In the genomic region with DNA sequence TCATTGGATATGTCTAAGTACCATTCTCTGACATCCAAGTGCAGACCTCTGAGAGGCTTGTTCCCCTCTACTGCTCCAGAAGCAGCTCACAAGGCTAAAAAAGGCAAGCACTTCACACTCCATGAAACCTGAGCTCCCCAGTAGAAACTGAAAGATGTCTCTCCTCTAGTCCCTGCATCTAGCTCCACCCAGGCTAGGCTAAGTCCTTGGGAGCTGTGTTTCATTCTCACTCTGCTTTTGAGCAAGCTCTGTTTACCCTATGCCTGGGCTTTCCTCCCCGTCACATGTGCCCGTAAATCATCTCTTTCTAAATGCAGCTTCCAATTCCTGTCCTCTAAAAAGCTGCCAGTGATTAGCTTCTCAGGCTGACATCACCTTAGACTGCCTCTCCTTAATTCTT, we compare ENCODE assay signal across 13 cellular contexts. TPM values are rescaled to one million over a fixed set of nuclear protein-coding genes. Genes with fewer than 3 reads are reported as not detected.
DNase-seq lines count a peak whose midpoint lies in the region; ATAC-seq and TF ChIP-seq lines count a peak whose summit lies in the region.
"Had no signal": no experiment of that assay in that cellular context is flagged by ENCODE, and none has a peak within 500 bp of the region (broad histone marks: within the 10 kb centered on the region; RNA-seq: fewer than 3 reads in every experiment).

No MANE protein-coding gene starts in this region.

- intact Hi-C loops in lower lobe of right lung (cut with DNase I): no loop called here

- no peaks in the 10 kb centered on the region for H4K20me1 ChIP-seq in SK-N-SH (ENCODE audit: insufficient read depth)
- no peaks in the 10 kb centered on the region for H4K20me1 ChIP-seq in Karpas-422 (ENCODE audit: insufficient read depth, low read depth, low read length)

- H3K36me3 Mint-ChIP-seq in endothelial cell (ENCODE audit: low read depth, unreplicated experiment): peaks cover 77% of the 10 kb centered on the region
- peaks cover 75% of the 10 kb centered on the region for H3K36me3 Mint-ChIP-seq in WTC11

- H3K4me3 ChIP-seq in SK-N-SH (ENCODE audit: low read depth in 2 of 2, low read length in 1 of 2) (no peak overlapping the region), Karpas-422 (ENCODE audit: low read length) (no peak overlapping the region), lower lobe of right lung (no peak overlapping the region)
- H3K4me3 ChIP-seq: breast epithelium had no signal

- ATAC-seq in SK-N-SH treated with all-trans-retinoic acid at 6 μM for 48 hours: peak; percentile 57
- no peak for ATAC-seq in WTC11
- no peak for ATAC-seq in lower lobe of right lung

- H3K9me3 Mint-ChIP-seq in endothelial cell (ENCODE audit: unreplicated experiment): no peaks in the 10 kb centered on the region
- no peaks in the 10 kb centered on the region for H3K9me3 Mint-ChIP-seq in WTC11

- 94% methylated on average over 2 of the region's 2 CpGs for WGBS in SK-N-SH (ENCODE audit: low lambda C conversion rate)

- peak overlapping the region; percentile 57 for H3K27ac Mint-ChIP-seq in endothelial cell (ENCODE audit: unreplicated experiment)
- H3K27ac Mint-ChIP-seq in WTC11: no peak overlapping the region

- POLR2A ChIA-PET in SK-N-SH (lab: Yijun Ruan, JAX): no interaction called here
- POLR2A ChIA-PET in WTC11 (lab: Charles Lee): no interaction called here

- H3K9ac ChIP-seq in SK-N-SH (no peak overlapping the region), Karpas-422 (ENCODE audit: low read length) (no peak overlapping the region)
- H3K9ac ChIP-seq: parathyroid adenoma had no signal

- no peak overlapping the region for H2AFZ ChIP-seq in SK-N-SH (ENCODE audit: low read depth)
- H2AFZ ChIP-seq in Karpas-422 (ENCODE audit: low read length): no peak overlapping the region
- H2AFZ ChIP-seq: parathyroid adenoma had no signal

- H3K27me3 Mint-ChIP-seq in endothelial cell (ENCODE audit: unreplicated experiment) (peaks cover 12% of the 10 kb centered on the region), WTC11 (ENCODE audit: low read depth) (no peaks in the 10 kb centered on the region)

- H3K79me2 ChIP-seq in SK-N-SH (ENCODE audit: insufficient read depth) (no peaks in the 10 kb centered on the region), Karpas-422 (ENCODE audit: low read length) (no peaks in the 10 kb centered on the region)
- H3K79me2 ChIP-seq: parathyroid adenoma had no signal

- H3K4me1 Mint-ChIP-seq in endothelial cell (ENCODE audit: unreplicated experiment) (peaks cover 36% of the 10 kb centered on the region), WTC11 (no peaks in the 10 kb centered on the region)

- no peaks in the 10 kb centered on the region for H3F3A ChIP-seq in SK-N-SH (replicated peaks; ENCODE audit: insufficient read depth)

- no peak overlapping the region for H3K27ac ChIP-seq in SK-N-SH (ENCODE audit: low read depth in 2 of 2, low read length in 1 of 2)
- H3K27ac ChIP-seq in Karpas-422 (ENCODE audit: low read length): no peak overlapping the region
- no peak overlapping the region for H3K27ac ChIP-seq in lower lobe of right lung
- H3K27ac ChIP-seq: breast epithelium, parathyroid adenoma had no signal

- H3K4me2 ChIP-seq in SK-N-SH: no peak overlapping the region
- no peak overlapping the region for H3K4me2 ChIP-seq in Karpas-422 (ENCODE audit: low read depth, low read length, poor library complexity, severe bottlenecking)

- no peak for TF ChIP-seq EP300 in SK-N-SH (IDR thresholded peaks at IDR 0.05; ENCODE audit: borderline replicate concordance in 1 of 2, low read depth in 1 of 2, low read length in 1 of 2)

- H3K4me3 Mint-ChIP-seq in endothelial cell (ENCODE audit: unreplicated experiment): no peak overlapping the region
- H3K4me3 Mint-ChIP-seq in WTC11: no peak overlapping the region

- DNase-seq in SK-N-SH (no peak), NCI-H2107 (lab: John Stamatoyannopoulos, UW) (peak; percentile 47), endothelial cell (ENCODE audit: low spot score) (no peak), stromal cell of bone marrow (ENCODE audit: low read depth) (peak; percentile 19), WTC11 (ENCODE audit: low spot score) (no peak), Karpas-422 (no peak), lower lobe of right lung (no peak)
- DNase-seq: ACHN; activated CD4-positive, alpha-beta T cell treated with anti-CD3 and anti-CD28 coated beads, Interleukin-2, amount 50 U/mL, for 1 hour had no signal

- no peak for TF ChIP-seq CTCF in SK-N-SH (IDR thresholded peaks at IDR 0.05)
- no peak for TF ChIP-seq CTCF in endothelial cell (IDR thresholded peaks at IDR 0.05; ENCODE audit: unreplicated experiment)
- TF ChIP-seq CTCF in WTC11 (IDR thresholded peaks at IDR 0.05): no peak
- no peak for TF ChIP-seq CTCF in lower lobe of right lung (IDR thresholded peaks at IDR 0.05)

- H3K9me3 ChIP-seq in SK-N-SH: no peaks in the 10 kb centered on the region
- H3K9me3 ChIP-seq in Karpas-422 (ENCODE audit: low read length): no peaks in the 10 kb centered on the region
- no peaks in the 10 kb centered on the region for H3K9me3 ChIP-seq in lower lobe of right lung
- H3K9me3 ChIP-seq: breast epithelium had no signal

- CTCF ChIA-PET in SK-N-SH (lab: Yijun Ruan, JAX) (interaction anchor here (1.1 to 2.3 kb wide), 5 partner anchors 8 to 115 kb away, joined by 3 to 8 read pairs (median 5); no protein-coding TSS in a partner anchor), WTC11 (lab: Charles Lee) (interaction anchor here (1.1 to 3.2 kb wide), 3 partner anchors 11 to 115 kb away, joined by 3 to 16 read pairs (median 4); no protein-coding TSS in a partner anchor)

- H3K4me1 ChIP-seq in SK-N-SH (ENCODE audit: control insufficient read depth in 1 of 2, insufficient read depth in 2 of 2, low read depth in 1 of 2, low read length in 1 of 2) (peaks cover 0 to 7% of the 10 kb centered on the region in 2 experiments; a peak in 2 of 4 replicates), Karpas-422 (ENCODE audit: low read length) (peaks cover 11% of the 10 kb centered on the region), lower lobe of right lung (peaks cover 6% of the 10 kb centered on the region)
- H3K4me1 ChIP-seq: breast epithelium, parathyroid adenoma had no signal

- no peak for TF ChIP-seq RAD21 in SK-N-SH (IDR thresholded peaks at IDR 0.05; ENCODE audit: low read length)

- H3K36me3 ChIP-seq in SK-N-SH (replicated peaks in 1 of 2; ENCODE audit: control insufficient read depth in 1 of 2, insufficient read depth in 2 of 2, low read length in 1 of 2) (peaks cover 30 to 86% of the 10 kb centered on the region in 2 experiments), Karpas-422 (ENCODE audit: insufficient read depth, low read length) (no peaks in the 10 kb centered on the region), lower lobe of right lung (peaks cover 94% of the 10 kb centered on the region)

- H3K9me2 ChIP-seq in SK-N-SH (no peaks in the 10 kb centered on the region), Karpas-422 (replicated peaks; ENCODE audit: insufficient read depth, low read length) (no peaks in the 10 kb centered on the region)

- no peaks in the 10 kb centered on the region for H3K27me3 ChIP-seq in SK-N-SH (ENCODE audit: insufficient read depth)
- H3K27me3 ChIP-seq in Karpas-422 (ENCODE audit: low read length): no peaks in the 10 kb centered on the region
- H3K27me3 ChIP-seq in lower lobe of right lung (ENCODE audit: low read depth): no peaks in the 10 kb centered on the region
- H3K27me3 ChIP-seq: breast epithelium had no signal

TF ChIP-seq in SK-N-SH treated with all-trans-retinoic acid at 6 μM for 48 hours, 23 proteins besides CTCF, POLR2A, EP300 and RAD21 (continues in another document):
- no peak for TF ChIP-seq TOX (CRISPR knock-in tag; IDR thresholded peaks at IDR 0.05; ENCODE audit: borderline replicate concordance)
- TF ChIP-seq ZNF565 (CRISPR knock-in tag; conservative IDR thresholded peaks at IDR 0.05; ENCODE audit: low read depth): no peak
- TF ChIP-seq ISL1 (CRISPR knock-in tag; IDR thresholded peaks at IDR 0.05): no peak
- TF ChIP-seq ZFP30 (CRISPR knock-in tag; IDR thresholded peaks at IDR 0.05): no peak

TF ChIP-seq in SK-N-SH, 30 proteins besides CTCF, POLR2A, EP300 and RAD21:
- TF ChIP-seq POLR2AphosphoS5 (IDR thresholded peaks at IDR 0.05; ENCODE audit: low read depth, low read length): no peak
- TF ChIP-seq EZH2phosphoT487 (IDR thresholded peaks at IDR 0.05; ENCODE audit: borderline replicate concordance, low read depth): no peak
- no peak for TF ChIP-seq FOSL2 (IDR thresholded peaks at IDR 0.05; ENCODE audit: borderline replicate concordance, low read depth)
- no peak for TF ChIP-seq FOXM1 (IDR thresholded peaks at IDR 0.05; ENCODE audit: low read depth)
- TF ChIP-seq RXRA (IDR thresholded peaks at IDR 0.05; ENCODE audit: borderline replicate concordance, low read depth): no peak
- no peak for TF ChIP-seq TCF12 (IDR thresholded peaks at IDR 0.05)
- TF ChIP-seq MXI1 (IDR thresholded peaks at IDR 0.05; ENCODE audit: low read depth, low read length): no peak
- TF ChIP-seq TEAD4 (IDR thresholded peaks at IDR 0.05; ENCODE audit: borderline replicate concordance, insufficient read depth): no peak
- TF ChIP-seq GABPA (IDR thresholded peaks at IDR 0.05; ENCODE audit: low read depth): no peak
- no peak for TF ChIP-seq NFIC (IDR thresholded peaks at IDR 0.05; ENCODE audit: borderline replicate concordance)

TF ChIP-seq in WTC11, 78 proteins besides CTCF, POLR2A, EP300 and RAD21 (continues in another document):
- TF ChIP-seq, protein P1, sequence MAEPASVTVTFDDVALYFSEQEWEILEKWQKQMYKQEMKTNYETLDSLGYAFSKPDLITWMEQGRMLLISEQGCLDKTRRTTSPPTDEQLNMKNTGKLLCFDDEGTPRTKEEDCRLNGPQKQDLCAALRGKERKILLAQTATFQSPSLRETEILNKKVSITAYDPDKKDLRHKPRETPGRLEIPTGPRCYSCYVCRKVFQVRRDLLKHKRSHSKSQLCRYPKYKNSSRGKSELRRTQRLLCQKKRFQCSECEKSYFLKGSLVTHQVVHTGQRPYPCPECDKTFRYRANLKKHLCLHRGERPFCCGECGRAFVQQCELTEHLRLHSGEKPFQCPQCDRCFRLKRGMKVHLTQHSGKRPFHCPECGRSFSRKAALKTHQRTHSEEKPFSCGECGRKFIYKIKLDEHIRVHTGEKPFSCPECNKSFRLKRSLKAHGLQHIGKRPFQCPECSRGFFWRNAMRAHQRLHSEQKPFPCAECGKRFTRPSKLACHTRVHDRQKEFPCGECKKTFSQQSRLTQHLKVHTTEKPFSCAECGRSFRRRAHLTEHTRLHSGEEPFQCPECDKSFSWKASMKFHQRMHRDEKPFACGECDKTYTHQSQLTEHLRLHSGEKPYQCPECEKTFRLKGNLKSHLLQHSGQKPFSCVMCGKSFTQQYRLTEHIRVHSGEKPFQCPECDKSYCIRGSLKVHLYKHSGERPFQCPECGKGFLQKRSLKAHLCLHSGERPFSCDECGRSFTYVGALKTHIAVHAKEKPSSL (CRISPR knock-in tag; conservative IDR thresholded peaks at IDR 0.05): no peak
- TF ChIP-seq ZBTB21 (CRISPR knock-in tag; IDR thresholded peaks at IDR 0.05; ENCODE audit: borderline replicate concordance): no peak

RNA-seq across cellular contexts. Expression of a gene that starts 39.0 kb away (rescaled TPM):
- 0.03 TPM in 1 of 2 replicates, not detected in the other for polyA plus RNA-seq in SK-N-SH (2012; rRNA removed)
- 0.04 and 0.09 TPM in 2 replicates for polyA plus RNA-seq in SK-N-SH (2012; cell fraction: cytosol; rRNA removed)
- polyA plus RNA-seq in SK-N-SH (2012; cell fraction: nucleus; rRNA removed): 0.07 and 0.25 TPM in 2 replicates
- 0.95 TPM for total RNA-seq in endothelial cell (ENCODE audit: unreplicated experiment)
- 0.18 to 0.30 TPM (median 0.22 TPM) in 3 replicates for total RNA-seq in WTC11 (2021)
- total RNA-seq in Karpas-422 (2014; rRNA removed; shearing (Covaris generic); ENCODE audit: low replicate concordance): not detected in 2 replicates
- total RNA-seq in lower lobe of right lung: 5.3 TPM
- total RNA-seq: breast epithelium, MCF 10A had no signal

Comparison
In these comparisons a context has a peak if more than half of its experiments do, and no peak if none do; other contexts are left out.
1. DNase-seq: peak in NCI-H2107 (single experiment) and stromal cell of bone marrow (single experiment); none in SK-N-SH (single experiment), endothelial cell (single experiment), WTC11 (single experiment), Karpas-422 (single experiment) and lower lobe of right lung (single experiment).